In genomic region chr20:57372581-57373350, GRCh38 we compare ENCODE assay signal across 20 cellular contexts. TPM values are rescaled to one million over a fixed set of nuclear protein-coding genes. Genes with fewer than 3 reads are reported as not detected.
A peak's percentile ranks its signal among the peaks of the same experiment; 100 is the strongest.
DNase-seq lines count a peak whose midpoint lies in the region; ATAC-seq, FAIRE-seq and TF ChIP-seq lines count a peak whose summit lies in the region.
"Had no signal": no experiment of that assay in that cellular context is flagged by ENCODE, and none has a peak within 500 bp of the region (broad histone marks: within the 10 kb centered on the region; RNA-seq: fewer than 3 reads in every experiment).

No MANE protein-coding gene starts in this region.

- no peak for TF ChIP-seq RAD21 in GM12878 (IDR thresholded peaks at IDR 0.05; ENCODE audit: insufficient read depth, low read depth, low read length)

- H4K20me1 ChIP-seq in GM12878 (ENCODE audit: control insufficient read depth, insufficient read depth) = no peaks in the 10 kb centered on the region

- no peak for DNase-seq in HTR-8/SVneo (ENCODE audit: insufficient read length, low spot score)
- no peak for DNase-seq in GM12878 (ENCODE audit: low read depth, low spot score)
- peak; percentile 50 for DNase-seq in islet precursor cell
- peak; percentile 78 for DNase-seq in posterior vena cava (ENCODE audit: low spot score)
- DNase-seq in NCI-H1417 treated with DMSO at 0.1 percent for 48 hours (lab: John Stamatoyannopoulos, UW) = no peak
- DNase-seq in NCI-H774 (lab: John Stamatoyannopoulos, UW) = no peak
- DNase-seq: BE2C, H7, HFFc6, IMR-90, NCI-H1417, NCI-H187, NCI-H446, PC-3, SHP77 had no signal

- BruUV-seq in GM12878 (replicated peaks; lab: Mats Ljungman, UMichigan) = no TSS peak

- no peaks in the 10 kb centered on the region for H3K4me1 ChIP-seq in GM12878 (ENCODE audit: control insufficient read depth, insufficient read depth, low read length)
- H3K4me1 ChIP-seq: BE2C had no signal

- no peak overlapping the region for H3K4me3 ChIP-seq in GM12878

- FAIRE-seq in HTR-8/SVneo (lab: Jason Lieb, UNC) (peak; percentile 54), GM12878 (lab: Jason Lieb, UNC) (no peak)

- no peak for TF ChIP-seq EP300 in GM12878 (IDR thresholded peaks at IDR 0.05; ENCODE audit: borderline replicate concordance in 1 of 2, control insufficient read depth in 1 of 2, low read depth in 2 of 2, low read length in 2 of 2)

- CTCF ChIA-PET in GM12878 (lab: Yijun Ruan, JAX) = interaction anchor here (0.6 to 0.9 kb wide), 2 partner anchors 126 to 730 kb away, joined by 3 read pairs; no protein-coding TSS in a partner anchor

- H3K4me2 ChIP-seq in GM12878 (ENCODE audit: control insufficient read depth, insufficient read depth) = no peak overlapping the region

- 0 out of 2 replicates have a peak, but pooled peaks have one; percentile 31 for TF ChIP-seq POLR2A in GM12878 (IDR thresholded peaks at IDR 0.05; ENCODE audit: low read depth, low read length)

- H3K36me3 ChIP-seq in GM12878 (ENCODE audit: control insufficient read depth in 2 of 2, insufficient read depth in 2 of 2, low read length in 1 of 2) = peaks cover 47 to 57% of the 10 kb centered on the region in 2 experiments

- ATAC-seq in GM12878 = no peak
- ATAC-seq in HG03097 (IDR thresholded peaks at IDR 0.05; ENCODE audit: low FRiP score, unreplicated experiment) = no peak
- ATAC-seq: PC-3 had no signal

- intact Hi-C loops in GM12878 (cut with micrococcal nuclease; ENCODE audit: unreplicated experiment) = no loop called here
- intact Hi-C loops in posterior vena cava (cut with DNase I) = loop anchor here in 1 of 2 donors (10.0 kb wide), 1 partner anchor 832 kb away; no protein-coding TSS in a partner anchor

- no peak overlapping the region for H3K27ac ChIP-seq in GM12878 (ENCODE audit: control insufficient read depth, insufficient read depth)

- H3K79me2 ChIP-seq in GM12878 (ENCODE audit: control insufficient read depth, insufficient read depth, low read length) = no peaks in the 10 kb centered on the region

- no peak overlapping the region for H2AFZ ChIP-seq in GM12878 (ENCODE audit: control insufficient read depth, low read depth, low read length)

- no peaks in the 10 kb centered on the region for H3K27me3 ChIP-seq in GM12878 (replicated peaks in 1 of 2; ENCODE audit: control insufficient read depth in 2 of 2, insufficient read depth in 2 of 2, low read length in 1 of 2)
- H3K27me3 ChIP-seq: BE2C had no signal

- H3K9ac ChIP-seq in GM12878 (ENCODE audit: control insufficient read depth, insufficient read depth, low read length) = no peak overlapping the region

- WGBS in GM12878 (ENCODE audit: insufficient coverage, insufficient replicate concordance, low lambda C conversion rate, missing lambda C conversion rate) = 97% methylated on average over 25 of the region's 25 CpGs

- in situ Hi-C loops in GM12878 (cut with MboI) = no loop called here

- H3K9me3 ChIP-seq in GM12878 (replicated peaks; ENCODE audit: control insufficient read depth, insufficient read depth, low read length) = no peaks in the 10 kb centered on the region
- H3K9me3 ChIP-seq: BE2C had no signal

- no peak for TF ChIP-seq CTCF in GM12878 (IDR thresholded peaks at IDR 0.05 in 2 of 3, conservative IDR thresholded peaks at IDR 0.05 in 1 of 3; ENCODE audit: control insufficient read depth in 2 of 3, extremely low read depth in 1 of 3, insufficient read depth in 1 of 3, low read depth in 3 of 3, low read length in 3 of 3)

- POLR2A ChIA-PET in GM12878 (lab: Charles Lee) = no interaction called here

- SMC1A ChIA-PET in GM12878 (lab: Charles Lee; ENCODE audit: uncharacterized antibody, unreplicated experiment) = interaction anchor here (0.7 kb wide), 1 partner anchor 206 kb away, joined by 3 read pairs; no protein-coding TSS in a partner anchor

- RAD21 ChIA-PET in GM12878 (lab: Charles Lee; ENCODE audit: unreplicated experiment) = no interaction called here

TF ChIP-seq in GM12878, 131 proteins besides CTCF, POLR2A, EP300 and RAD21 (continues in another document):
- TF ChIP-seq ZNF384 (IDR thresholded peaks at IDR 0.05; ENCODE audit: borderline replicate concordance, low read depth, low read length) (no peak), BCLAF1 (IDR thresholded peaks at IDR 0.05) (no peak), GATAD2B (conservative IDR thresholded peaks at IDR 0.05; ENCODE audit: low read depth) (no peak), NR2C1 (IDR thresholded peaks at IDR 0.05) (no peak), MYC (IDR thresholded peaks at IDR 0.05; ENCODE audit: insufficient read depth, insufficient read length, insufficient replicate concordance, low read length, severe bottlenecking) (no peak)

RNA-seq across cellular contexts. Expression of gene RBM38, which starts 18.4 kb away (rescaled TPM):
- 58.6 and 73.2 TPM in 2 replicates for total RNA-seq in GM12878 (2013; cell fraction: nucleolus; rRNA removed)
- total RNA-seq in GM12878 (2014; rRNA removed) (68.6 and 79.7 TPM in 2 replicates), GM12878 (2014; rRNA removed; fragmentation: Illumina TruSeq; extraction: Trizol) (23.2 and 27.5 TPM in 2 replicates), GM12878 (2021) (102 and 104 TPM in 2 replicates), posterior vena cava (10 to 100 TPM; 26.5 to 32.7 TPM)
- 37.7 TPM for polyA plus RNA-seq in GM12878 (2011; ENCODE audit: low read depth)
- polyA plus RNA-seq in GM12878 (2011; rRNA removed) (29.9 and 57.3 TPM in 2 replicates), GM12878 (2014; fragmentation: Illumina TruSeq; extraction: Trizol) (4.3 and 22.9 TPM in 2 replicates), GM12878 (2014; fragmentation: Nextera tagmentation; extraction: Ambion mirVana) (1 to 10 TPM in 1 of 2 experiments, under 1 TPM in 1; 0.32 to 1.3 TPM), GM12878 (2014; rRNA removed) (118 and 127 TPM in 2 replicates), GM12878 (2016; fragmentation: Nextera tagmentation; extraction: Ambion mirVana) (10 to 100 TPM; 10.4 to 13.2 TPM)
- 90.6 and 104 TPM in 2 replicates for polyA plus RNA-seq in GM12878 (2011; cell fraction: cytosol; rRNA removed)
- 86.7 and 88.5 TPM in 2 replicates for polyA plus RNA-seq in GM12878 (2011; cell fraction: nucleus; rRNA removed)
- polyA plus RNA-seq in GM12878 (2012) = 96.5 and 121 TPM in 2 replicates
- 24.3 and 61.6 TPM in 2 replicates for polyA minus RNA-seq in GM12878 (2011; rRNA and poly(A)+ RNA removed)
- polyA minus RNA-seq in GM12878 (2011; cell fraction: cytosol; rRNA and poly(A)+ RNA removed) = 39.3 and 39.8 TPM in 2 replicates
- 16.6 and 21.1 TPM in 2 replicates for polyA minus RNA-seq in GM12878 (2011; cell fraction: nucleus; rRNA and poly(A)+ RNA removed)

RNA-seq across cellular contexts. Expression of gene RAE1, which starts 21.7 kb away (rescaled TPM):
- 53.1 and 64.9 TPM in 2 replicates for total RNA-seq in GM12878 (2013; cell fraction: nucleolus; rRNA removed)
- total RNA-seq in GM12878 (2014; rRNA removed) = 38.4 and 39.1 TPM in 2 replicates
- total RNA-seq in GM12878 (2014; rRNA removed; fragmentation: Illumina TruSeq; extraction: Trizol) = 41.9 and 44.1 TPM in 2 replicates
- 34.2 and 36.1 TPM in 2 replicates for total RNA-seq in GM12878 (2021)
- polyA plus RNA-seq in GM12878 (2011; ENCODE audit: low read depth) = 27.0 TPM
- 28.7 and 33.1 TPM in 2 replicates for polyA plus RNA-seq in GM12878 (2011; rRNA removed)
- polyA plus RNA-seq in GM12878 (2011; cell fraction: cytosol; rRNA removed) = 46.0 and 95.5 TPM in 2 replicates
- polyA plus RNA-seq in GM12878 (2011; cell fraction: nucleus; rRNA removed) = 109 and 137 TPM in 2 replicates
- polyA plus RNA-seq in GM12878 (2012) = 29.3 and 29.4 TPM in 2 replicates
- 50.0 and 54.4 TPM in 2 replicates for polyA plus RNA-seq in GM12878 (2014; fragmentation: Illumina TruSeq; extraction: Trizol)
- polyA plus RNA-seq in GM12878 (2014; fragmentation: Nextera tagmentation; extraction: Ambion mirVana) = 100 to 1,000 TPM in 1 of 2 experiments, 10 to 100 TPM in 1; 93.0 to 107 TPM
- polyA plus RNA-seq in GM12878 (2014; rRNA removed) = 30.7 and 38.9 TPM in 2 replicates
- polyA plus RNA-seq in GM12878 (2016; fragmentation: Nextera tagmentation; extraction: Ambion mirVana) = 10 to 100 TPM; 83.1 to 91.3 TPM
- 45.1 and 67.6 TPM in 2 replicates for polyA minus RNA-seq in GM12878 (2011; rRNA and poly(A)+ RNA removed)
- 11.0 and 17.0 TPM in 2 replicates for polyA minus RNA-seq in GM12878 (2011; cell fraction: cytosol; rRNA and poly(A)+ RNA removed)
- 63.8 and 74.1 TPM in 2 replicates for polyA minus RNA-seq in GM12878 (2011; cell fraction: nucleus; rRNA and poly(A)+ RNA removed)
- 10 to 100 TPM; 10.6 to 14.3 TPM for total RNA-seq in posterior vena cava

RNA-seq across cellular contexts. Expression of gene SPO11, which starts 43.2 kb away (rescaled TPM):
- not detected in 2 replicates for total RNA-seq in GM12878 (2013; cell fraction: nucleolus; rRNA removed)
- total RNA-seq in GM12878 (2014; rRNA removed) (not detected in 2 replicates), GM12878 (2014; rRNA removed; fragmentation: Illumina TruSeq; extraction: Trizol) (not detected in 2 replicates), GM12878 (2021) (not detected in 2 replicates), posterior vena cava (not detected)
- polyA plus RNA-seq in GM12878 (2011; ENCODE audit: low read depth) = not detected
- polyA plus RNA-seq in GM12878 (2011; rRNA removed) (not detected in 2 replicates), GM12878 (2014; fragmentation: Illumina TruSeq; extraction: Trizol) (not detected in 2 replicates), GM12878 (2014; fragmentation: Nextera tagmentation; extraction: Ambion mirVana) (not detected), GM12878 (2014; rRNA removed) (not detected in 2 replicates), GM12878 (2016; fragmentation: Nextera tagmentation; extraction: Ambion mirVana) (not detected)
- not detected in 2 replicates for polyA plus RNA-seq in GM12878 (2011; cell fraction: cytosol; rRNA removed)
- not detected in 2 replicates for polyA plus RNA-seq in GM12878 (2011; cell fraction: nucleus; rRNA removed)
- not detected in 2 replicates for polyA plus RNA-seq in GM12878 (2012)
- not detected in 2 replicates for polyA minus RNA-seq in GM12878 (2011; rRNA and poly(A)+ RNA removed)
- polyA minus RNA-seq in GM12878 (2011; cell fraction: cytosol; rRNA and poly(A)+ RNA removed) = not detected in 2 replicates
- not detected in 2 replicates for polyA minus RNA-seq in GM12878 (2011; cell fraction: nucleus; rRNA and poly(A)+ RNA removed)
- total RNA-seq: A673, H7, HFFc6, HT-29, IMR-90, M059J, PC-3, RPMI7951 had no signal
- polyA plus RNA-seq: IMR-90 had no signal

Comparison
In these comparisons a context has a peak if more than half of its experiments do, and no peak if none do; other contexts are left out.
1. DNase-seq: peak in islet precursor cell (single experiment) and posterior vena cava (single experiment); none in HTR-8/SVneo (single experiment), GM12878 (single experiment), NCI-H1417 treated with DMSO at 0.1 percent for 48 hours (single experiment) and NCI-H774 (single experiment).